ENCODE assay signal across 8 cellular contexts in genomic region chr10:73911553-73912004, GRCh38. TPM values are rescaled to one million over a fixed set of nuclear protein-coding genes. Genes with fewer than 3 reads are reported as not detected.
DNase-seq lines count a peak whose midpoint lies in the region; ATAC-seq and TF ChIP-seq lines count a peak whose summit lies in the region.

No MANE protein-coding gene starts in this region.

- H3K9me3 Mint-ChIP-seq in CD4-positive, alpha-beta memory T cell: no peaks in the 10 kb centered on the region

- no peaks in the 10 kb centered on the region for H3K79me2 ChIP-seq in OCI-LY3 (ENCODE audit: low read length)

- no peak for TF ChIP-seq CTCF in OCI-LY3 (IDR thresholded peaks at IDR 0.05; ENCODE audit: low read depth, low read length)
- TF ChIP-seq CTCF in epithelial cell of proximal tubule (conservative IDR thresholded peaks at IDR 0.05; ENCODE audit: low read depth, low read length): no peak

- H3K36me3 Mint-ChIP-seq in CD4-positive, alpha-beta memory T cell: no peaks in the 10 kb centered on the region

- H3K27ac Mint-ChIP-seq in CD4-positive, alpha-beta memory T cell: peak overlapping the region in 1 of 7 donors; percentile 29

- no peaks in the 10 kb centered on the region for H4K20me1 ChIP-seq in OCI-LY3 (ENCODE audit: insufficient read depth, low read length)

- H3K27me3 Mint-ChIP-seq in CD4-positive, alpha-beta memory T cell: peaks cover 20 to 24% of the 10 kb centered on the region in 2 donors

- peak overlapping the region; percentile 82; the same call in 1 of the 2 replicates for H2AFZ ChIP-seq in OCI-LY3 (ENCODE audit: low read depth, low read length)
- H2AFZ ChIP-seq in neuron (ENCODE audit: low read depth, low read length): peak overlapping the region; percentile 56

- intact Hi-C loops in CD4-positive, alpha-beta memory T cell (cut with micrococcal nuclease): loop anchor here (2.0 kb wide), 1 partner anchor 13 kb away; no protein-coding TSS in a partner anchor

- POLR2A ChIA-PET in CD4-positive, alpha-beta memory T cell (lab: Charles Lee; ENCODE audit: partially characterized antibody): interaction anchor here (1.6 to 2.2 kb wide), 3 partner anchors 9 to 29 kb away, joined by 5 to 11 read pairs (median 5); no protein-coding TSS in a partner anchor

- H3K36me3 ChIP-seq in CD4-positive, alpha-beta memory T cell (ENCODE audit: insufficient read depth, low read length): no peaks in the 10 kb centered on the region
- H3K36me3 ChIP-seq in OCI-LY3 (replicated peaks; ENCODE audit: low read depth, low read length) (no peaks in the 10 kb centered on the region), neuron (ENCODE audit: insufficient read depth, low read length) (no peaks in the 10 kb centered on the region)

- H3K4me3 ChIP-seq in CD4-positive, alpha-beta memory T cell (ENCODE audit: low read length in 2 of 2): peak overlapping the region in 1 of 2 donors; percentile 44
- peak overlapping the region; percentile 91 for H3K4me3 ChIP-seq in OCI-LY3 (ENCODE audit: low read length)
- H3K4me3 ChIP-seq in epithelial cell of proximal tubule (ENCODE audit: low read depth, low read length): peak overlapping the region; percentile 74
- peak overlapping the region; percentile 52 for H3K4me3 ChIP-seq in neuron (ENCODE audit: low read length)

- no peak overlapping the region for H3K27ac ChIP-seq in CD4-positive, alpha-beta memory T cell (ENCODE audit: low read depth, low read length)
- H3K27ac ChIP-seq in OCI-LY3 (ENCODE audit: low read length): no peak overlapping the region

- no peaks in the 10 kb centered on the region for H3K9me3 ChIP-seq in CD4-positive, alpha-beta memory T cell (ENCODE audit: control insufficient read depth in 1 of 2, low read length in 2 of 2)
- no peaks in the 10 kb centered on the region for H3K9me3 ChIP-seq in OCI-LY3 (ENCODE audit: insufficient read depth, low read length)
- no peaks in the 10 kb centered on the region for H3K9me3 ChIP-seq in neuron (ENCODE audit: low read length)

- peak in 1 of 5 donors; percentile 41 for DNase-seq in CD4-positive, alpha-beta memory T cell
- no peak for DNase-seq in epithelial cell of proximal tubule (ENCODE audit: low read depth)

- H3K9ac ChIP-seq in OCI-LY3 (ENCODE audit: low read length): peak overlapping the region; percentile 65; the same call in 1 of the 2 replicates

- CTCF ChIA-PET in CD4-positive, alpha-beta memory T cell (lab: Charles Lee; ENCODE audit: partially characterized antibody): interaction anchor here (1.1 to 1.3 kb wide), 3 partner anchors 25 to 32 kb away, joined by 3 read pairs; no protein-coding TSS in a partner anchor

- no peak for ATAC-seq in GM21576 (IDR thresholded peaks at IDR 0.05; ENCODE audit: unreplicated experiment)
- no peak for ATAC-seq in HG02623 (IDR thresholded peaks at IDR 0.05; ENCODE audit: unreplicated experiment)
- ATAC-seq in HG03095 (IDR thresholded peaks at IDR 0.05; ENCODE audit: unreplicated experiment): no peak
- ATAC-seq in HG02571 (IDR thresholded peaks at IDR 0.05; ENCODE audit: unreplicated experiment): no peak

- H3K27me3 ChIP-seq in CD4-positive, alpha-beta memory T cell (ENCODE audit: insufficient read depth, low read length): peaks cover 13% of the 10 kb centered on the region
- no peaks in the 10 kb centered on the region for H3K27me3 ChIP-seq in OCI-LY3 (ENCODE audit: low read depth, low read length)
- peaks cover 42% of the 10 kb centered on the region for H3K27me3 ChIP-seq in neuron (ENCODE audit: insufficient read depth, low read length)

- H3K4me2 ChIP-seq in OCI-LY3 (ENCODE audit: low read length): peak overlapping the region; percentile 98

- H3K4me3 Mint-ChIP-seq in CD4-positive, alpha-beta memory T cell: peak overlapping the region; percentile 89 to 95 (median 92)

- H3K4me1 ChIP-seq in CD4-positive, alpha-beta memory T cell (ENCODE audit: insufficient read depth, low read length): peaks cover 29% of the 10 kb centered on the region
- H3K4me1 ChIP-seq in OCI-LY3 (ENCODE audit: low read length) (peaks cover 27% of the 10 kb centered on the region), neuron (ENCODE audit: insufficient read depth, low read length) (peaks cover 12% of the 10 kb centered on the region)

- H3K4me1 Mint-ChIP-seq in CD4-positive, alpha-beta memory T cell: peaks cover 16 to 36% (median 25%) of the 10 kb centered on the region in 4 donors

RNA-seq across cellular contexts. Expression of gene PLAU, which starts 0.6 kb away (rescaled TPM):
- total RNA-seq in CD4-positive, alpha-beta memory T cell: under 1 TPM; 0.64 to 0.91 TPM
- not detected for polyA plus RNA-seq in CD4-positive, alpha-beta memory T cell
- total RNA-seq in epithelial cell of proximal tubule: 406 and 970 TPM in 2 replicates

RNA-seq across cellular contexts. Expression of gene CAMK2G, which starts 37.2 kb away (rescaled TPM):
- 10 to 100 TPM; 64.3 to 70.4 TPM for total RNA-seq in CD4-positive, alpha-beta memory T cell
- 1 to 10 TPM; 3.8 to 7.8 TPM for polyA plus RNA-seq in CD4-positive, alpha-beta memory T cell
- 15.2 and 17.0 TPM in 2 replicates for total RNA-seq in epithelial cell of proximal tubule

Comparison
In these comparisons a context has a peak if more than half of its experiments do, and no peak if none do; other contexts are left out.
1. RNA of gene PLAU, which starts 0.6 kb away (total RNA-seq): 406 to 970 TPM in epithelial cell of proximal tubule; 0.64 to 0.91 TPM in CD4-positive, alpha-beta memory T cell; every median in the first group is over 100 times any median in the second.